21 cellular contexts compared by ENCODE assay signal in the genomic region with DNA sequence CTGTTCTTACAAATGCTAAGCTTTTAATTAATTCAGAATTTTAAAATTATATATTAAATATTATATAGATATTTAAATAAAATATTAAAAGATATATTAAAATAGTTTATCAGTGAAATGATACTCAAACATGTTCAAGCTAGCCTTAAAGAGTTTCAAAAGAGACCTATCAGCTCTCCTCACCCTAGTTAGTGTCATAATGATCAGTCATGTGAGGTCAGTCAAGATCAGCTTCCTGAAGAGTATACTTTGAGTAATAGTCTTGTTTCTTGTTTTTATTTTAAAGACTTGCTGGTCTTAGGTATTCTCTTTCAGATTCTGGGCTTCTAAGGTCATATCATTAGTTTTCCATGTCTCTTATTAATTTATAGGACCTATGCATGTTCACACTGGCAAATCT. TPM values are rescaled to one million over a fixed set of nuclear protein-coding genes. Genes with fewer than 3 reads are reported as not detected.
DNase-seq lines count a peak whose midpoint lies in the region; ATAC-seq, FAIRE-seq and TF ChIP-seq lines count a peak whose summit lies in the region.
"Had no signal": no experiment of that assay in that cellular context is flagged by ENCODE, and none has a peak within 500 bp of the region (broad histone marks: within the 10 kb centered on the region; RNA-seq: fewer than 3 reads in every experiment).

No MANE protein-coding gene starts in this region.

- TF ChIP-seq CTCF in left ventricle myocardium inferior (IDR thresholded peaks at IDR 0.05; ENCODE audit: borderline replicate concordance) (no peak), heart right ventricle (IDR thresholded peaks at IDR 0.05) (no peak), bronchial epithelial cell (IDR thresholded peaks at IDR 0.05; ENCODE audit: insufficient read depth, low read length, severe bottlenecking) (no peak), GM13976 (IDR thresholded peaks at IDR 0.05; ENCODE audit: borderline replicate concordance, control extremely low read depth, extremely low read depth, insufficient read depth, missing control alignments) (no peak)

- no peak for FAIRE-seq in bronchial epithelial cell (lab: Jason Lieb, UNC)
- FAIRE-seq: A549, D721Med, GM12878, GM12892, GM19239 had no signal

- intact Hi-C loops in left ventricle myocardium inferior (cut with micrococcal nuclease) (no loop called here), heart right ventricle (cut with DNase I) (no loop called here)

- DNase-seq in left ventricle myocardium inferior: no peak
- DNase-seq in heart right ventricle: no peak
- peak; percentile 64 for DNase-seq in bronchial epithelial cell (ENCODE audit: low read depth)
- no peak for DNase-seq in epithelial cell of prostate (ENCODE audit: low read depth, low spot score)
- no peak for DNase-seq in GM13976 (ENCODE audit: low spot score)
- DNase-seq: AML-193; Caco-2; Calu3; CD4-positive, alpha-beta T cell; CD8-positive, alpha-beta T cell; DMS79 treated with DMSO at 0.1 percent for 48 hours; GDM1 had no signal

- H3K36me3 ChIP-seq in left ventricle myocardium inferior (peaks cover 96% of the 10 kb centered on the region), heart right ventricle (peaks cover 0 to 100% (median 30%) of the 10 kb centered on the region in 9 donors), bronchial epithelial cell (ENCODE audit: control insufficient read depth, insufficient read depth, low read length) (peaks cover 3% of the 10 kb centered on the region)

- H3K4me1 ChIP-seq in left ventricle myocardium inferior (peaks cover 4% of the 10 kb centered on the region), heart right ventricle (peaks cover 0 to under 1% (median 0%) of the 10 kb centered on the region in 9 donors)
- H3K4me1 ChIP-seq: A549; BLaER1 treated with 17β-estradiol and CSF1 and Interleukin-3, amounts not matched to agents 10 nM and 100 nM; Caco-2 had no signal

- ATAC-seq in heart right ventricle: no peak
- no peak for ATAC-seq in GM18519 (IDR thresholded peaks at IDR 0.05; ENCODE audit: low FRiP score, unreplicated experiment)
- ATAC-seq: A549; CD8-positive, alpha-beta T cell; GM12878 had no signal

- H3K27ac ChIP-seq in left ventricle myocardium inferior (replicated peaks) (peak overlapping the region; percentile 4), heart right ventricle (no peak overlapping the region), epithelial cell of prostate (peak overlapping the region; percentile 44)
- H3K27ac ChIP-seq: 22Rv1; A549; BLaER1 treated with 17β-estradiol and CSF1 and Interleukin-3, amounts not matched to agents 10 nM and 100 nM; C4-2B had no signal

- H3K9me3 ChIP-seq in left ventricle myocardium inferior (replicated peaks) (no peaks in the 10 kb centered on the region), heart right ventricle (no peaks in the 10 kb centered on the region)
- H3K9me3 ChIP-seq: A549; BLaER1 treated with 17β-estradiol and CSF1 and Interleukin-3, amounts not matched to agents 10 nM and 100 nM; Caco-2 had no signal

- no peak overlapping the region for H3K4me3 ChIP-seq in left ventricle myocardium inferior
- no peak overlapping the region for H3K4me3 ChIP-seq in heart right ventricle
- no peak overlapping the region for H3K4me3 ChIP-seq in bronchial epithelial cell (ENCODE audit: low read depth, low read length)
- H3K4me3 ChIP-seq: A549; BLaER1 treated with 17β-estradiol and CSF1 and Interleukin-3, amounts not matched to agents 10 nM and 100 nM; GM12878 had no signal

- in situ Hi-C loops in GM13976 (cut with MboI; ENCODE audit: low sequenced_read_pairs, unreplicated experiment): no loop called here

- no peaks in the 10 kb centered on the region for H3K27me3 ChIP-seq in left ventricle myocardium inferior (ENCODE audit: low read depth)
- no peaks in the 10 kb centered on the region for H3K27me3 ChIP-seq in heart right ventricle
- no peaks in the 10 kb centered on the region for H3K27me3 ChIP-seq in bronchial epithelial cell (ENCODE audit: control insufficient read depth, insufficient read depth, low read length)
- H3K27me3 ChIP-seq: BLaER1 treated with 17β-estradiol and CSF1 and Interleukin-3, amounts not matched to agents 10 nM and 100 nM had no signal

RNA-seq across cellular contexts. Expression of gene EXOG, which starts 14.5 kb away (rescaled TPM):
- total RNA-seq in left ventricle myocardium inferior: 27.9 TPM
- 10 to 100 TPM; 11.9 to 38.9 (median 25.4) TPM for total RNA-seq in heart right ventricle
- 10 to 100 TPM; 10.7 to 39.9 TPM for polyA plus RNA-seq in heart right ventricle
- 5.8 and 5.9 TPM in 2 replicates for total RNA-seq in bronchial epithelial cell

RNA-seq across cellular contexts. Expression of gene ACVR2B, which starts 56.9 kb away (rescaled TPM):
- total RNA-seq in left ventricle myocardium inferior (5.5 TPM), heart right ventricle (1 to 10 TPM; 3.7 to 7.6 (median 6.3) TPM), bronchial epithelial cell (1.9 and 4.5 TPM in 2 replicates)
- polyA plus RNA-seq in heart right ventricle: 1 to 10 TPM in 1 of 2 donors, under 1 TPM in 1; 0.43 to 1.4 TPM

Comparison
In these comparisons a context has a peak if more than half of its experiments do, and no peak if none do; other contexts are left out.
1. H3K27ac ChIP-seq: peak in left ventricle myocardium inferior (single experiment) and epithelial cell of prostate (single experiment); none in heart right ventricle (0 of 10).